Comparison of ENCODE assay signal across 1 cellular context in the genomic region with DNA sequence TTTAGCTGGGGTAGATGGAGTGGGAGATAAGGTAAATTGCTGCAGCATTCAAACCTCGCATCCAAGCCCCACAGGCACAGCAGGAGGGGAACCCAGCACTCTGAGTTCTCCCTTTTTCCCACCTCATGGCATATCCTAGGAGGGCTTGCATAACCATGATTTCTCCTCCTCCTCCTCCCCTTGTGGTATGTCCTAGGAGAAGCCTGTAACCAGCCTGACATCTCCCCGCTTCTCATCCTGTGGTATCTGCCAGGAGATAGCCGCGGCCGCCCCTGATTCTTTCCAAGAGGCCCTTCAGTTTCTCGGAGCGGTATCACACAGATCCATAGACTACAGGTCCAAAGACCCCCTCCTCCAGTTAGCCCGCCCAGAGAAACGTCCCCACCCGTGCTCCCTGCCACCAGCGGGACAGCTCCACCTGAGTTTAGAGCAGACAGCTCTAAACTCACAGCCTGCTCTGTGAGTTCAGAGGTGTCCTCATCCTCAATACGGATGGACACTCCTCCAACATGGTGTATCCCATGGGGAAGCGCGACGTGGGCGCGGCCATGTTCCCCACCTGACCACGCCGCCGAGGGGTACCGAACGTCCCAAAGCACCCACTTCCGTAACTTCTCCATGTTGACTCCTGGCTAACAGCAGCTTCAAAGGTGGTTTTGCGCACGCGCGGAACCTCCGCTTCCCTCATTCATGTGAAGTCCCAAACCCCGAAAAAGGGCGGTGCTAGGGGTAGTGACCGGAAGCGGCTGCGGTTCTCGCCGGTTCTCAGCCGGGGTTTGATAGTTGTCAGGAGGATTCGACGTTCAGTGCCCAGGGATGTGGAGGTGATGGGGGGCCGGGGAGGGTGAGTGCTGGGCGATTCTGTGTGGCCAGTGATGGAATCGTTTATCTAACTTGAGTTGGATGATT.
TF ChIP-seq lines count a peak whose summit lies in the region.

ZNF81 (plus strand) TSS at position 739 of the 909 bp plus-strand sequence. CDS start 9,366 bp downstream, outside the sequence.

TF ChIP-seq in HepG2, 621 proteins besides CTCF, POLR2A, EP300 and RAD21 (continued from another document):
- TF ChIP-seq SPEN (CRISPR knock-in tag; IDR thresholded peaks at IDR 0.05; ENCODE audit: low read depth) (0 out of 2 replicates have a peak, but pooled peaks have one; percentile 29), ZMYM4 (CRISPR knock-in tag; IDR thresholded peaks at IDR 0.05) (peak; percentile 33; the same call in 1 of the 2 replicates), NR2C2 (CRISPR knock-in tag; IDR thresholded peaks at IDR 0.05; ENCODE audit: borderline replicate concordance) (peak; percentile 59; the same call in 1 of the 2 replicates), HNRNPUL1 (IDR thresholded peaks at IDR 0.05; ENCODE audit: low read depth, low read length) (no peak), SP5 (CRISPR knock-in tag; IDR thresholded peaks at IDR 0.05; ENCODE audit: borderline replicate concordance, low read depth) (no peak), ZNF687 (CRISPR knock-in tag; IDR thresholded peaks at IDR 0.05) (peak; percentile 59), ZNF605 (CRISPR knock-in tag; IDR thresholded peaks at IDR 0.05) (0 out of 2 replicates have a peak, but pooled peaks have one; percentile 55), GFI1 (CRISPR knock-in tag; IDR thresholded peaks at IDR 0.05; ENCODE audit: borderline replicate concordance) (no peak), ELF4 (CRISPR knock-in tag; IDR thresholded peaks at IDR 0.05; ENCODE audit: borderline replicate concordance) (peak; percentile 78; the same call in 1 of the 2 replicates), ZNF691 (CRISPR knock-in tag; IDR thresholded peaks at IDR 0.05; ENCODE audit: borderline replicate concordance, low read depth) (0 out of 2 replicates have a peak, but pooled peaks have one; percentile 36), SALL1 (CRISPR knock-in tag; IDR thresholded peaks at IDR 0.05) (peak; percentile 63), ZNF292 (CRISPR knock-in tag; IDR thresholded peaks at IDR 0.05; ENCODE audit: borderline replicate concordance, low read depth) (no peak), ZFP82 (CRISPR knock-in tag; IDR thresholded peaks at IDR 0.05; ENCODE audit: borderline replicate concordance) (no peak), TAF1 (CRISPR knock-in tag; IDR thresholded peaks at IDR 0.05) (peak; percentile 68), ZBTB7B (CRISPR knock-in tag; IDR thresholded peaks at IDR 0.05) (0 out of 2 replicates have a peak, but pooled peaks have one; percentile 32), POLR2AphosphoS5 (IDR thresholded peaks at IDR 0.05; ENCODE audit: low read depth, low read length) (peak; percentile 54; the same call in 1 of the 2 replicates), FOXA3 (CRISPR knock-in tag; IDR thresholded peaks at IDR 0.05) (peak; percentile 58), NONO (IDR thresholded peaks at IDR 0.05) (no peak), NONO (CRISPR knock-in tag; conservative IDR thresholded peaks at IDR 0.05) (peak; percentile 44; the same call in 1 of the 2 replicates), GATA4 (IDR thresholded peaks at IDR 0.05; ENCODE audit: borderline replicate concordance, low read depth) (0 out of 2 replicates have a peak, but pooled peaks have one; percentile 44), ZNF703 (CRISPR knock-in tag; IDR thresholded peaks at IDR 0.05; ENCODE audit: borderline replicate concordance) (no peak), ZFP1 (CRISPR knock-in tag; IDR thresholded peaks at IDR 0.05) (no peak), ZNF143 (CRISPR knock-in tag; IDR thresholded peaks at IDR 0.05) (peak; percentile 69), THAP9 (CRISPR knock-in tag; IDR thresholded peaks at IDR 0.05; ENCODE audit: borderline replicate concordance) (peak; percentile 23; the same call in 1 of the 2 replicates), ZNF354B (CRISPR knock-in tag; IDR thresholded peaks at IDR 0.05) (no peak), YY1 (IDR thresholded peaks at IDR 0.05; ENCODE audit: insufficient read depth, insufficient replicate concordance, low read depth, low read length) (peak; percentile 98), PHF20 (CRISPR knock-in tag; IDR thresholded peaks at IDR 0.05) (peak; percentile 70)
- TF ChIP-seq, protein P1, sequence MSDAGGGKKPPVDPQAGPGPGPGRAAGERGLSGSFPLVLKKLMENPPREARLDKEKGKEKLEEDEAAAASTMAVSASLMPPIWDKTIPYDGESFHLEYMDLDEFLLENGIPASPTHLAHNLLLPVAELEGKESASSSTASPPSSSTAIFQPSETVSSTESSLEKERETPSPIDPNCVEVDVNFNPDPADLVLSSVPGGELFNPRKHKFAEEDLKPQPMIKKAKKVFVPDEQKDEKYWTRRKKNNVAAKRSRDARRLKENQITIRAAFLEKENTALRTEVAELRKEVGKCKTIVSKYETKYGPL (CRISPR knock-in tag; IDR thresholded peaks at IDR 0.05): peak; percentile 38; the same call in 1 of the 2 replicates
- TF ChIP-seq, protein P2, sequence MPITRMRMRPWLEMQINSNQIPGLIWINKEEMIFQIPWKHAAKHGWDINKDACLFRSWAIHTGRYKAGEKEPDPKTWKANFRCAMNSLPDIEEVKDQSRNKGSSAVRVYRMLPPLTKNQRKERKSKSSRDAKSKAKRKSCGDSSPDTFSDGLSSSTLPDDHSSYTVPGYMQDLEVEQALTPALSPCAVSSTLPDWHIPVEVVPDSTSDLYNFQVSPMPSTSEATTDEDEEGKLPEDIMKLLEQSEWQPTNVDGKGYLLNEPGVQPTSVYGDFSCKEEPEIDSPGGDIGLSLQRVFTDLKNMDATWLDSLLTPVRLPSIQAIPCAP (CRISPR knock-in tag; IDR thresholded peaks at IDR 0.05; ENCODE audit: low read depth): no peak
- TF ChIP-seq, protein P3, sequence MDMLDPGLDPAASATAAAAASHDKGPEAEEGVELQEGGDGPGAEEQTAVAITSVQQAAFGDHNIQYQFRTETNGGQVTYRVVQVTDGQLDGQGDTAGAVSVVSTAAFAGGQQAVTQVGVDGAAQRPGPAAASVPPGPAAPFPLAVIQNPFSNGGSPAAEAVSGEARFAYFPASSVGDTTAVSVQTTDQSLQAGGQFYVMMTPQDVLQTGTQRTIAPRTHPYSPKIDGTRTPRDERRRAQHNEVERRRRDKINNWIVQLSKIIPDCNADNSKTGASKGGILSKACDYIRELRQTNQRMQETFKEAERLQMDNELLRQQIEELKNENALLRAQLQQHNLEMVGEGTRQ (IDR thresholded peaks at IDR 0.05; ENCODE audit: low read depth, low read length): peak; percentile 33; the same call in 1 of the 2 replicates
- TF ChIP-seq, protein P3 (CRISPR knock-in tag; IDR thresholded peaks at IDR 0.05; ENCODE audit: borderline replicate concordance): peak; percentile 50; the same call in 1 of the 2 replicates
